Comparison of ENCODE assay signal across 8 cellular contexts in the genomic region with DNA sequence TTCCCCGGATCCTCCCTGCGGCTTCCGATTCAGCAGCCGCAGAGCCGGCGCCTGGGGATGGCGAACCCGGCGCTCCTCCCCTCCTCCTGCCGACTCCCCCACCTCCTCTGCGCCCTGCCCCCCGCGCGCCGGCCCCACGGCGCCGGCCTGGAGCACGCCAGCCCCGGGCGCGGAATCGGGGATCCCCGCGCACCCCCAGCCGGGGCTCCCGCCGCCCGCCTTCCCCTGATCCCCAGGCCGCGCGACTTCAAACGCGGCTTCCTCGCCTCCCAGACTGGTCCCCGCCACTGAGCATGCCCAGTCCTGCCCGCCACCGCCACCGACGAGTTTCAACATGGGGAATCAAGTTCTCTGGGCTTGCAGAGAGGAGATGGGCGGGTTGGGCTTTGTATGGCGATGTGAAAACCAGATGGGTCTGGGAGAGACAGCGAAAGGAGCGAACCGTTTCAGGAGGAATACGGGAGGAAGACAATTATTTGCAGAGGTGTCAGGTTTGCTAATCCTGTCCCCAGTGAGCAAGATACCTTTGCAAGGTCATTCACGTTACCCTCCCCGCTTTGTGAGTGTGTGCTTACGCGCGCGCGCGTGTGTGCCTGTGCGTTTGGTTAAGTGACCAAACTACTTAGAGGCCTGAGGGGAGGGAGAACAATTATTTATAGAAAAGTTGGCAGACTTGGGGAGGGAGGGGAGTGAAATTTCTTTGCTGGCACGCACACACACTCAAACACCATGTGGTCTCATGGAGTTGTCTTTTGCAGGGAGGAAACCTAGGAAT. TPM values are rescaled to one million over a fixed set of nuclear protein-coding genes. Genes with fewer than 3 reads are reported as not detected.
DNase-seq lines count a peak whose midpoint lies in the region; ATAC-seq and TF ChIP-seq lines count a peak whose summit lies in the region.

PANK1 (minus strand) TSS at position 276 of the 775 bp plus-strand sequence. CDS start 351 bp downstream, outside the sequence.

- H3K27ac ChIP-seq in left ventricle myocardium inferior (replicated peaks) (peak within 1 kb of the TSS; percentile 99), prostate gland (peak within 1 kb of the TSS; percentile 60 to 78), uterus (peak within 1 kb of the TSS; percentile 79 to 89)

- H3K4me3 ChIP-seq in GM12875 (ENCODE audit: low read depth, low read length): peak within 1 kb of the TSS; percentile 95
- H3K4me3 ChIP-seq in left ventricle myocardium inferior: peak within 1 kb of the TSS; percentile 97
- H3K4me3 ChIP-seq in prostate gland: peak within 1 kb of the TSS; percentile 64 to 67
- peak within 1 kb of the TSS; percentile 43 to 89 for H3K4me3 ChIP-seq in uterus

- TF ChIP-seq CTCF in GM12875 (IDR thresholded peaks at IDR 0.05; ENCODE audit: borderline replicate concordance, insufficient read depth, low read depth, low read length) (no peak), left ventricle myocardium inferior (IDR thresholded peaks at IDR 0.05; ENCODE audit: borderline replicate concordance) (no peak), prostate gland (IDR thresholded peaks at IDR 0.05) (no peak), uterus (IDR thresholded peaks at IDR 0.05) (no peak)

- ATAC-seq in HG02571 (IDR thresholded peaks at IDR 0.05; ENCODE audit: unreplicated experiment) (peak; percentile 40), T-cell (replicated peaks in 1 of 4) (peak; percentile 55 to 66 (median 58))

- POLR2A ChIA-PET in T-cell (lab: Charles Lee): no interaction called here

- H3K36me3 ChIP-seq in left ventricle myocardium inferior (no peaks in the 10 kb centered on the region), prostate gland (no peaks in the 10 kb centered on the region), uterus (no peaks in the 10 kb centered on the region)

- no peaks in the 10 kb centered on the region for H3K9me3 Mint-ChIP-seq in T-cell

- H3K4me1 ChIP-seq in left ventricle myocardium inferior (peaks cover 68% of the 10 kb centered on the region), prostate gland (replicated peaks) (no peaks in the 10 kb centered on the region), uterus (peaks cover 0 to 6% of the 10 kb centered on the region in 2 donors)

- DNase-seq in NCI-H1048 (lab: John Stamatoyannopoulos, UW) (peak; percentile 54), T-cell (peak; percentile 15 to 67 (median 47)), amniotic stem cell (lab: John Stamatoyannopoulos, UW) (peak; percentile 50), left ventricle myocardium inferior (peak; percentile 77), prostate gland (ENCODE audit: low spot score) (peak; percentile 88), uterus (peak; percentile 57 to 61)

- H3K9me3 ChIP-seq in left ventricle myocardium inferior (replicated peaks) (no peaks in the 10 kb centered on the region), prostate gland (no peaks in the 10 kb centered on the region), uterus (no peaks in the 10 kb centered on the region)

- peak within 1 kb of the TSS in 2 of 3 donors; percentile 80 to 87 for H3K4me3 Mint-ChIP-seq in T-cell

- H3K27me3 Mint-ChIP-seq in T-cell: peaks cover 9 to 21% of the 10 kb centered on the region in 2 donors

- CTCF ChIA-PET in T-cell (lab: Charles Lee): no interaction called here

- no peaks in the 10 kb centered on the region for H3K36me3 Mint-ChIP-seq in T-cell

- TF ChIP-seq POLR2A in prostate gland (IDR thresholded peaks at IDR 0.05): no peak
- TF ChIP-seq POLR2A in uterus (IDR thresholded peaks at IDR 0.05): peak in 1 of 2 donors; percentile 21

- H3K4me1 Mint-ChIP-seq in T-cell: peaks cover 7 to 11% (median 9%) of the 10 kb centered on the region in 3 donors

- peak within 1 kb of the TSS; percentile 3 to 42 for H3K27ac Mint-ChIP-seq in T-cell

- under 1% methylated on average over 33 of the region's 56 CpGs for WGBS in prostate gland

- intact Hi-C loops in left ventricle myocardium inferior (cut with micrococcal nuclease): no loop called here
- intact Hi-C loops in prostate gland (cut with DNase I): loop anchor here (2.0 to 10.0 kb wide), 2 partner anchors 56 to 220 kb away; partner anchors contain the start of gene KIF20B
- intact Hi-C loops in uterus (cut with DNase I; ENCODE audit: low total_unique reads): no loop called here

- H3K27me3 ChIP-seq in left ventricle myocardium inferior (ENCODE audit: low read depth): no peaks in the 10 kb centered on the region
- H3K27me3 ChIP-seq in prostate gland (replicated peaks; ENCODE audit: insufficient read depth): no peaks in the 10 kb centered on the region
- H3K27me3 ChIP-seq in uterus: no peaks in the 10 kb centered on the region

RNA-seq across cellular contexts. Expression of gene PANK1, which starts in this region (rescaled TPM):
- total RNA-seq in T-cell: 1 to 10 TPM; 1.4 to 2.0 (median 1.8) TPM
- 21.4 TPM for total RNA-seq in left ventricle myocardium inferior
- 10 to 100 TPM in 1 of 2 donors, 1 to 10 TPM in 1; 3.1 to 16.0 TPM for total RNA-seq in prostate gland
- 10 to 100 TPM in 1 of 4 donors, 1 to 10 TPM in 2, under 1 TPM in 1; under 0.01 to 25.9 (median 2.6) TPM for total RNA-seq in uterus

Comparison
In these comparisons a context has a peak if more than half of its experiments do, and no peak if none do; other contexts are left out.
1. Peak in every context shown above with its lines: DNase-seq, ATAC-seq, H3K4me3 ChIP-seq and H3K27ac ChIP-seq.